In the genomic region with DNA sequence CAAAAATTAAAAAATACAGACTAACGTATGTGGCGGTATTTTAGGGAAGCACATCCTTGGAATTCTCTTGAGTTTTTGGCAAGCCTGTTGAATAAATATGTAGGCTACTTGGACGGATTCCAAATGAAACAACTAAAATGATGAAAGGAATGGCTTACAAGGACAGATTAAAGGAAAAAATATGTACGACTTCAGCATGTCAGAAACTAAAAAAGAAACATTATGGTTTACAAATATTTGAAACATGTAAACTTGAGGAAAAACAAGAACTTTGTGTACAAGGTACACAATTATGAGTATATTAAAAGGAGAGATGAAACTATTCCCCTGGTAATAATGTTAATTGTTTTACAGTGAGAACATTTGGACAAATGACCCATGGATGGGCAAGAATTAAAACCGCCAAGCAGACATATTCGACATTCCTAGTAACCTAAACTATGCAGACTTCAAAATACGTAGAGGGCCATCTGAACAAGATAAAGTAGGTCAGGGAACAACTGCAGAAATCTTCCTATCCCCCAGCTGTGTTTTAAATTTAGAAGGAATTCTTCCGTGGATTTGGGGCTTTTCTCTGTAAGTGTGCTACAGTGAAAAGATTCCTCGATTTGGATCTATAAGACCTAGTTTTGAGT, we compare ENCODE assay signal across 19 cellular contexts. TPM values are rescaled to one million over a fixed set of nuclear protein-coding genes. Genes with fewer than 3 reads are reported as not detected.
DNase-seq lines count a peak whose midpoint lies in the region; ATAC-seq and TF ChIP-seq lines count a peak whose summit lies in the region.
"Had no signal": no experiment of that assay in that cellular context is flagged by ENCODE, and none has a peak within 500 bp of the region (broad histone marks: within the 10 kb centered on the region; RNA-seq: fewer than 3 reads in every experiment).

No MANE protein-coding gene starts in this region.

- no peaks in the 10 kb centered on the region for H3F3A ChIP-seq in GM23338 (replicated peaks; ENCODE audit: low read depth)

- DNase-seq in GM23338 (ENCODE audit: low spot score) (peak; percentile 17), fibroblast of peridontal ligament (ENCODE audit: extremely low read depth) (peak; percentile 84), skeletal muscle cell (ENCODE audit: low read depth) (peak; percentile 42), NCI-H82 (lab: John Stamatoyannopoulos, UW) (no peak), ecto neural progenitor cell (ENCODE audit: low spot score) (no peak)
- no peak for DNase-seq in activated effector memory CD4-positive, alpha-beta T cell treated with Interleukin-2 at 50 U/mL for 16 hours
- DNase-seq: activated CD8-positive, alpha-beta memory T cell treated with anti-CD3 and anti-CD28 coated beads for 24 hours; BE2C; colonic mucosa; NCI-H1092; ovary; sigmoid colon; stimulated activated CD4-positive, alpha-beta T cell treated with anti-CD3 and anti-CD28 coated beads, Interleukin-4, amount 100 ng/mL, for 24 hours; testis had no signal

- peaks cover 5% of the 10 kb centered on the region; the same call in 2 of the 3 replicates for H3K4me1 Mint-ChIP-seq in GM23338

- H3K4me3 ChIP-seq in GM23338 (no peak overlapping the region), WI38 (ENCODE audit: low read depth, low read length) (peak overlapping the region; percentile 17; the same call in 1 of the 2 replicates), skeletal muscle cell (ENCODE audit: low read depth, low read length) (no peak overlapping the region)
- H3K4me3 ChIP-seq: colonic mucosa, ovary, sigmoid colon, testis had no signal

- no peaks in the 10 kb centered on the region for H3K27me3 ChIP-seq in GM23338 (ENCODE audit: insufficient read depth)
- H3K27me3 ChIP-seq: BE2C, colonic mucosa, ovary, sigmoid colon, testis had no signal

- H3K79me2 ChIP-seq in GM23338 (replicated peaks; ENCODE audit: insufficient read depth): peaks cover 70% of the 10 kb centered on the region

- H3K9me2 ChIP-seq in GM23338 (ENCODE audit: insufficient read depth): no peaks in the 10 kb centered on the region

- no peaks in the 10 kb centered on the region for H4K20me1 ChIP-seq in GM23338 (replicated peaks; ENCODE audit: insufficient read depth)

- H3K36me3 Mint-ChIP-seq in GM23338 (ENCODE audit: low read depth): no peaks in the 10 kb centered on the region

- H3K4me1 ChIP-seq in GM23338 (ENCODE audit: insufficient read depth): no peaks in the 10 kb centered on the region; the same call in 1 of the 2 replicates
- H3K4me1 ChIP-seq: BE2C, colonic mucosa, testis had no signal

- no peak for ATAC-seq in GM23338
- no peak for ATAC-seq in HG02870 (IDR thresholded peaks at IDR 0.05; ENCODE audit: unreplicated experiment)
- ATAC-seq: left lobe of liver had no signal

- no peak overlapping the region for H3K27ac Mint-ChIP-seq in GM23338
- H3K27ac Mint-ChIP-seq: activated T-helper 1 cell treated with anti-CD3 and anti-CD28 coated beads, Interleukin-12 subunit alpha, Interleukin-12 subunit beta, Interleukin-2, Interleukin-4 antibody, amounts not matched to agents 30 ng/mL and 10 ng/mL and 1 ng/mL, durations not matched to agents 14 hours and 24 hours and 36 hours; T-helper 1 cell treated with Interleukin-12 subunit alpha and Interleukin-12 subunit beta and Interleukin-4 antibody, amounts not matched to agents 30 μg/mL and 1 μg/mL, for 36 hours had no signal

- H3K4me3 Mint-ChIP-seq in GM23338: no peak overlapping the region
- H3K4me3 Mint-ChIP-seq: activated T-helper 1 cell treated with anti-CD3 and anti-CD28 coated beads, Interleukin-12 subunit alpha, Interleukin-12 subunit beta, Interleukin-2, Interleukin-4 antibody, amounts not matched to agents 30 ng/mL and 10 ng/mL and 1 ng/mL, durations not matched to agents 14 hours and 24 hours and 36 hours; T-helper 1 cell treated with Interleukin-12 subunit alpha and Interleukin-12 subunit beta and Interleukin-4 antibody, amounts not matched to agents 30 μg/mL and 1 μg/mL, for 36 hours had no signal

- no peaks in the 10 kb centered on the region for H3K27me3 Mint-ChIP-seq in GM23338 (ENCODE audit: insufficient read depth, low read depth, poor library complexity)

- H2AFZ ChIP-seq in GM23338: no peak overlapping the region

- no peaks in the 10 kb centered on the region for H3K36me3 ChIP-seq in GM23338 (ENCODE audit: insufficient read depth)
- H3K36me3 ChIP-seq: BE2C, colonic mucosa, ovary, sigmoid colon had no signal

- TF ChIP-seq CTCF in GM23338 (conservative IDR thresholded peaks at IDR 0.05; ENCODE audit: low read depth in 2 of 2) (no peak), WI38 (IDR thresholded peaks at IDR 0.05; ENCODE audit: low read depth, low read length) (no peak)

- no peaks in the 10 kb centered on the region for H3K9me3 Mint-ChIP-seq in GM23338
- H3K9me3 Mint-ChIP-seq: activated T-helper 1 cell treated with anti-CD3 and anti-CD28 coated beads, Interleukin-12 subunit alpha, Interleukin-12 subunit beta, Interleukin-2, Interleukin-4 antibody, amounts not matched to agents 30 ng/mL and 10 ng/mL and 1 ng/mL, durations not matched to agents 14 hours and 24 hours and 36 hours; T-helper 1 cell treated with Interleukin-12 subunit alpha and Interleukin-12 subunit beta and Interleukin-4 antibody, amounts not matched to agents 30 μg/mL and 1 μg/mL, for 36 hours had no signal

- no peak overlapping the region for H3K27ac ChIP-seq in GM23338 (ENCODE audit: low read depth)
- H3K27ac ChIP-seq: colonic mucosa, ovary, testis had no signal

- H3K4me2 ChIP-seq in GM23338: no peak overlapping the region

TF ChIP-seq in GM23338, 12 proteins besides CTCF, POLR2A, EP300 and RAD21 (continues in another document):
- TF ChIP-seq ZNF114 (CRISPR knock-in tag; IDR thresholded peaks at IDR 0.05) (no peak), EZH2phosphoT487 (IDR thresholded peaks at IDR 0.05; ENCODE audit: unreplicated experiment) (no peak), ZNF331 (CRISPR knock-in tag; IDR thresholded peaks at IDR 0.05; ENCODE audit: low read depth) (no peak), CREB1 (CRISPR knock-in tag; IDR thresholded peaks at IDR 0.05; ENCODE audit: low read depth) (no peak)
- TF ChIP-seq, protein P1, sequence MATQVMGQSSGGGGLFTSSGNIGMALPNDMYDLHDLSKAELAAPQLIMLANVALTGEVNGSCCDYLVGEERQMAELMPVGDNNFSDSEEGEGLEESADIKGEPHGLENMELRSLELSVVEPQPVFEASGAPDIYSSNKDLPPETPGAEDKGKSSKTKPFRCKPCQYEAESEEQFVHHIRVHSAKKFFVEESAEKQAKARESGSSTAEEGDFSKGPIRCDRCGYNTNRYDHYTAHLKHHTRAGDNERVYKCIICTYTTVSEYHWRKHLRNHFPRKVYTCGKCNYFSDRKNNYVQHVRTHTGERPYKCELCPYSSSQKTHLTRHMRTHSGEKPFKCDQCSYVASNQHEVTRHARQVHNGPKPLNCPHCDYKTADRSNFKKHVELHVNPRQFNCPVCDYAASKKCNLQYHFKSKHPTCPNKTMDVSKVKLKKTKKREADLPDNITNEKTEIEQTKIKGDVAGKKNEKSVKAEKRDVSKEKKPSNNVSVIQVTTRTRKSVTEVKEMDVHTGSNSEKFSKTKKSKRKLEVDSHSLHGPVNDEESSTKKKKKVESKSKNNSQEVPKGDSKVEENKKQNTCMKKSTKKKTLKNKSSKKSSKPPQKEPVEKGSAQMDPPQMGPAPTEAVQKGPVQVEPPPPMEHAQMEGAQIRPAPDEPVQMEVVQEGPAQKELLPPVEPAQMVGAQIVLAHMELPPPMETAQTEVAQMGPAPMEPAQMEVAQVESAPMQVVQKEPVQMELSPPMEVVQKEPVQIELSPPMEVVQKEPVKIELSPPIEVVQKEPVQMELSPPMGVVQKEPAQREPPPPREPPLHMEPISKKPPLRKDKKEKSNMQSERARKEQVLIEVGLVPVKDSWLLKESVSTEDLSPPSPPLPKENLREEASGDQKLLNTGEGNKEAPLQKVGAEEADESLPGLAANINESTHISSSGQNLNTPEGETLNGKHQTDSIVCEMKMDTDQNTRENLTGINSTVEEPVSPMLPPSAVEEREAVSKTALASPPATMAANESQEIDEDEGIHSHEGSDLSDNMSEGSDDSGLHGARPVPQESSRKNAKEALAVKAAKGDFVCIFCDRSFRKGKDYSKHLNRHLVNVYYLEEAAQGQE (IDR thresholded peaks at IDR 0.05; ENCODE audit: unreplicated experiment): no peak
- TF ChIP-seq, protein P2, sequence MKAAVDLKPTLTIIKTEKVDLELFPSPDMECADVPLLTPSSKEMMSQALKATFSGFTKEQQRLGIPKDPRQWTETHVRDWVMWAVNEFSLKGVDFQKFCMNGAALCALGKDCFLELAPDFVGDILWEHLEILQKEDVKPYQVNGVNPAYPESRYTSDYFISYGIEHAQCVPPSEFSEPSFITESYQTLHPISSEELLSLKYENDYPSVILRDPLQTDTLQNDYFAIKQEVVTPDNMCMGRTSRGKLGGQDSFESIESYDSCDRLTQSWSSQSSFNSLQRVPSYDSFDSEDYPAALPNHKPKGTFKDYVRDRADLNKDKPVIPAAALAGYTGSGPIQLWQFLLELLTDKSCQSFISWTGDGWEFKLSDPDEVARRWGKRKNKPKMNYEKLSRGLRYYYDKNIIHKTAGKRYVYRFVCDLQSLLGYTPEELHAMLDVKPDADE (IDR thresholded peaks at IDR 0.05): no peak

RNA-seq across cellular contexts. Expression of a gene that starts 12.5 kb away (rescaled TPM):
- total RNA-seq in GM23338 (2014; rRNA removed; shearing (Covaris generic)): 59.9 and 61.9 TPM in 2 replicates
- polyA plus RNA-seq in GM23338 (2016; fragmentation: Nextera tagmentation; extraction: Ambion mirVana): 43.3 and 44.0 TPM in 2 replicates
- total RNA-seq: activated T-helper 1 cell treated with anti-CD3 and anti-CD28 coated beads, Interleukin-12 subunit alpha, Interleukin-12 subunit beta, Interleukin-2, Interleukin-4 antibody, amounts not matched to agents 30 ng/mL and 10 ng/mL and 1 ng/mL, durations not matched to agents 14 hours and 24 hours and 36 hours had no signal

Comparison
In these comparisons a context has a peak if more than half of its experiments do, and no peak if none do; other contexts are left out.
1. DNase-seq: peak in GM23338 (single experiment), fibroblast of peridontal ligament (single experiment) and skeletal muscle cell (single experiment); none in activated effector memory CD4-positive, alpha-beta T cell treated with Interleukin-2 at 50 U/mL for 16 hours (single experiment), NCI-H82 (single experiment) and ecto neural progenitor cell (single experiment).